12 cellular contexts compared by ENCODE assay signal in the genomic region with DNA sequence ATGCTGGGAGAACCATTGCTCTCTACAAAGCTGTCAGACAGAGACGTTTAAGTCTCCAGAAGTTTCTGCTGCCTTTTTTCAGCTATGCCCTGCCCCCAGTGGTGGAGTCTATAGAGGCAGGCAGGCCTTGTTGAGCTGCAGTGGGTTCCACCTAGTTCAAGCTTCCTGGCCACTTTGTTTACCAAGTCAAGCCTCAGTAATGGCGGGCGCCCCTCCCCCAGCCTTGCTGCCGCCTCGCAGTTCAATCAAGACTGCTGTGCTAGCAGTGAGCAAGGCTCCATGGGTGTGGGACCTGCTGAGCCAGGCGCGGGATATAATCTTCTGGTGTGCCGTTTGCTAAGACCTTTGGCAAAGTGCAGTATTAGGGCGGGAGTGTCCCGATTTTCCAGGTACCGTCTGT. TPM values are rescaled to one million over a fixed set of nuclear protein-coding genes. Genes with fewer than 3 reads are reported as not detected.
DNase-seq lines count a peak whose midpoint lies in the region; ATAC-seq, FAIRE-seq and TF ChIP-seq lines count a peak whose summit lies in the region.
"Had no signal": no experiment of that assay in that cellular context is flagged by ENCODE, and none has a peak within 500 bp of the region (broad histone marks: within the 10 kb centered on the region; RNA-seq: fewer than 3 reads in every experiment).

No MANE protein-coding gene starts in this region.

- H3K36me3 ChIP-seq in A673 (ENCODE audit: insufficient read depth, low read length, poor library complexity, severe bottlenecking): peaks cover 10% of the 10 kb centered on the region
- no peaks in the 10 kb centered on the region for H3K36me3 ChIP-seq in OCI-LY3 (replicated peaks; ENCODE audit: low read depth, low read length)

- no peak overlapping the region for H3K27ac ChIP-seq in A673 (ENCODE audit: low read depth, low read length, poor library complexity, severe bottlenecking)
- H3K27ac ChIP-seq in OCI-LY3 (ENCODE audit: low read length): no peak overlapping the region
- H3K27ac ChIP-seq: thyroid gland had no signal

- ATAC-seq in activated CD4-positive, CD25-positive, alpha-beta regulatory T cell treated with anti-CD3 and anti-CD28 coated beads, Interleukin-2, amount 50 U/mL, for 24 hours: no peak

- H3K9ac ChIP-seq in OCI-LY3 (ENCODE audit: low read length): no peak overlapping the region

- no TSS peak for BruUV-seq in A673 (replicated peaks; lab: Mats Ljungman, UMichigan)

- POLR2A ChIA-PET in A673 (lab: Charles Lee; ENCODE audit: low non-redundant PET): no interaction called here

- H3K27me3 ChIP-seq in A673 (replicated peaks; ENCODE audit: insufficient read depth, low read depth, low read length, poor library complexity) (no peaks in the 10 kb centered on the region), OCI-LY3 (ENCODE audit: low read depth, low read length) (no peaks in the 10 kb centered on the region)
- H3K27me3 ChIP-seq: thyroid gland had no signal

- peak; percentile 28; the same call in 1 of the 2 replicates for TF ChIP-seq CTCF in A673 (conservative IDR thresholded peaks at IDR 0.05; ENCODE audit: low read depth, low read length)
- TF ChIP-seq CTCF in OCI-LY3 (IDR thresholded peaks at IDR 0.05; ENCODE audit: low read depth, low read length): peak; percentile 14; the same call in 1 of the 2 replicates
- peak; percentile 13 for TF ChIP-seq CTCF in epithelial cell of esophagus (IDR thresholded peaks at IDR 0.05; ENCODE audit: insufficient read depth, low read depth, low read length, missing control alignments)
- no peak for TF ChIP-seq CTCF in D721Med (IDR thresholded peaks at IDR 0.05; ENCODE audit: insufficient read depth, missing control alignments)

- no peaks in the 10 kb centered on the region for H4K20me1 ChIP-seq in OCI-LY3 (ENCODE audit: insufficient read depth, low read length)

- no peak for FAIRE-seq in D721Med (lab: Jason Lieb, UNC)

- H2AFZ ChIP-seq in OCI-LY3 (ENCODE audit: low read depth, low read length): no peak overlapping the region

- intact Hi-C loops in A673 (cut with micrococcal nuclease; ENCODE audit: unreplicated experiment): no loop called here

- no peaks in the 10 kb centered on the region for H3K79me2 ChIP-seq in OCI-LY3 (ENCODE audit: low read length)

- DNase-seq in A673 (ENCODE audit: low spot score) (peak; percentile 12), ELF-1 (ENCODE audit: low read depth, low spot score) (peak; percentile 61), epithelial cell of esophagus (ENCODE audit: low read depth) (peak; percentile 5), globus pallidus (ENCODE audit: low spot score) (no peak), D721Med (ENCODE audit: insufficient read length, low spot score) (no peak)
- no peak for DNase-seq in activated CD8-positive, alpha-beta memory T cell treated with anti-CD3 and anti-CD28 coated beads, Interleukin-2, amount 50 U/mL, for 48 hours
- DNase-seq: DMS79 treated with DMSO at 0.1 percent for 48 hours, IMR-90, thyroid gland had no signal

- H3K4me1 ChIP-seq in A673 (ENCODE audit: insufficient read depth, low read length, poor library complexity, severe bottlenecking): no peaks in the 10 kb centered on the region
- no peaks in the 10 kb centered on the region for H3K4me1 ChIP-seq in OCI-LY3 (ENCODE audit: low read length)
- H3K4me1 ChIP-seq: thyroid gland had no signal

- no peak overlapping the region for H3K4me3 ChIP-seq in A673 (ENCODE audit: low read depth, low read length, poor library complexity, severe bottlenecking)
- H3K4me3 ChIP-seq in OCI-LY3 (ENCODE audit: low read length): no peak overlapping the region
- no peak overlapping the region for H3K4me3 ChIP-seq in epithelial cell of esophagus (ENCODE audit: low read length)
- H3K4me3 ChIP-seq: thyroid gland had no signal

- H3K9me3 ChIP-seq in A673 (ENCODE audit: low read depth, low read length, poor library complexity, severe bottlenecking): no peaks in the 10 kb centered on the region
- H3K9me3 ChIP-seq in OCI-LY3 (ENCODE audit: insufficient read depth, low read length): no peaks in the 10 kb centered on the region
- H3K9me3 ChIP-seq: thyroid gland had no signal

- H3K4me2 ChIP-seq in OCI-LY3 (ENCODE audit: low read length): no peak overlapping the region

- CTCF ChIA-PET in A673 (lab: Charles Lee): interaction anchor here (0.6 to 0.7 kb wide), 3 partner anchors 25 to 130 kb away, joined by 3 to 7 read pairs (median 5); no protein-coding TSS in a partner anchor

RNA-seq across cellular contexts. Expression of gene SCYGR2, which starts 52.7 kb away (rescaled TPM):
- not detected in 2 replicates for total RNA-seq in A673 (2021)
- total RNA-seq: glomerular endothelial cell, IMR-90, thyroid gland had no signal

Comparison
In these comparisons a context has a peak if more than half of its experiments do, and no peak if none do; other contexts are left out.
1. DNase-seq: peak in A673 (single experiment), ELF-1 (single experiment) and epithelial cell of esophagus (single experiment); none in activated CD8-positive, alpha-beta memory T cell treated with anti-CD3 and anti-CD28 coated beads, Interleukin-2, amount 50 U/mL, for 48 hours (single experiment), globus pallidus (single experiment) and D721Med (single experiment).